Comparison of ENCODE assay signal across 21 cellular contexts in the genomic region with DNA sequence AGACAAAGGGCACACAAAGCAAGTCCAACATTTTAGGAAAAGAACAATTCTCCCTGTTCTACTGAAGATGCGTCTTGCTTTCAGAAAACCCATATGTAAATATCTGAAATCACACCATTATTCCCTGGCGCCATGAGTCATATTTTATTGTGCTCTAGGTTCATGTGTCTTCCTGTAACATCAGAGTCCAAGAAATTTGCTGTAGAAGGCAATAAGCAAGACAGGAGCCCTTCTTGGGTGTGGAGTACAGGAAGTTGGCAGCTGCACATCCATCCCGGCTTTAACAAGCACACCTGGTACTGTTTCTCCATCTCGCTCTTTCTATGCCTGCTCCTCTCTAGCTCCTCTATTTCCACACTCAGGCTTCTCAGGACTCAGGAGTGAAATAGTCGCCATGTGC.
A peak's percentile ranks its signal among the peaks of the same experiment; 100 is the strongest.
DNase-seq lines count a peak whose midpoint lies in the region; ATAC-seq, FAIRE-seq and TF ChIP-seq lines count a peak whose summit lies in the region.
"Had no signal": no experiment of that assay in that cellular context is flagged by ENCODE, and none has a peak within 500 bp of the region (broad histone marks: within the 10 kb centered on the region; RNA-seq: fewer than 3 reads in every experiment).

No MANE protein-coding gene starts in this region.

- H3K27me3 ChIP-seq in foreskin keratinocyte (no peaks in the 10 kb centered on the region), keratinocyte (ENCODE audit: control insufficient read depth, extremely low read depth, insufficient read depth, low read length) (no peaks in the 10 kb centered on the region), PC-3 (ENCODE audit: low read length) (no peaks in the 10 kb centered on the region), sigmoid colon (no peaks in the 10 kb centered on the region)
- H3K27me3 ChIP-seq: BLaER1 had no signal

- CTCF ChIA-PET in PC-3 (lab: Charles Lee) (no interaction called here), HEK293T (lab: Yijun Ruan, JAX) (no interaction called here)

- dilution Hi-C loops in keratinocyte (cut with MboI; ENCODE audit: extremely low pct_ligation_motif_present, low sequenced_read_pairs) = no loop called here

- H3K9me1 ChIP-seq in keratinocyte (ENCODE audit: control insufficient read depth, extremely low read depth, insufficient read depth, low read length) = no peaks in the 10 kb centered on the region

- H3K27ac ChIP-seq in foreskin keratinocyte (no peak overlapping the region), keratinocyte (ENCODE audit: control insufficient read depth, insufficient read depth, low read length) (no peak overlapping the region), PC-3 (ENCODE audit: low read length) (no peak overlapping the region), sigmoid colon (no peak overlapping the region)
- H3K27ac ChIP-seq: BLaER1, GM23248, HL-60 had no signal

- no peaks in the 10 kb centered on the region for H3K9me3 ChIP-seq in keratinocyte (ENCODE audit: control insufficient read depth, low read depth, low read length)
- no peaks in the 10 kb centered on the region for H3K9me3 ChIP-seq in PC-3 (ENCODE audit: low read length)
- H3K9me3 ChIP-seq in sigmoid colon = peaks cover 0 to 3% (median 0%) of the 10 kb centered on the region in 4 donors
- H3K9me3 ChIP-seq: HAP-1 had no signal

- TF ChIP-seq CTCF in foreskin keratinocyte (conservative IDR thresholded peaks at IDR 0.05) (no peak), keratinocyte (optimal IDR thresholded peaks at IDR 0.05 in 1 of 3, IDR thresholded peaks at IDR 0.05 in 1 of 3, conservative IDR thresholded peaks at IDR 0.05 in 1 of 3; ENCODE audit: extremely low read depth in 1 of 3, insufficient read depth in 2 of 3, low read length in 3 of 3) (no peak), PC-3 (conservative IDR thresholded peaks at IDR 0.05; ENCODE audit: low read depth, low read length) (no peak), sigmoid colon (IDR thresholded peaks at IDR 0.05) (no peak)

- no TSS peak for BruUV-seq in PC-3 (replicated peaks; lab: Mats Ljungman, UMichigan)

- no peaks in the 10 kb centered on the region for H3K79me2 ChIP-seq in keratinocyte (ENCODE audit: control insufficient read depth, insufficient read depth, low read length)
- no peaks in the 10 kb centered on the region for H3K79me2 ChIP-seq in PC-3 (ENCODE audit: low read length)

- intact Hi-C loops in PC-3 (cut with micrococcal nuclease) = no loop called here
- intact Hi-C loops in sigmoid colon (cut with DNase I) = no loop called here

- H3K4me3 ChIP-seq in keratinocyte (ENCODE audit: control insufficient read depth in 2 of 3, extremely low read depth in 1 of 3, insufficient read depth in 2 of 3, low read depth in 1 of 3, low read length in 3 of 3) = no peak overlapping the region
- H3K4me3 ChIP-seq in PC-3 (ENCODE audit: low read length) = no peak overlapping the region
- H3K4me3 ChIP-seq in sigmoid colon = no peak overlapping the region
- H3K4me3 ChIP-seq: BLaER1, GM12878, GM23248, HAP-1 had no signal

- DNase-seq in COLO829 (ENCODE audit: low spot score) (peak; percentile 29), M059J (ENCODE audit: low read depth) (peak; percentile 39), foreskin keratinocyte (peak; percentile 46 to 63), keratinocyte (ENCODE audit: low read depth, low spot score) (no peak), PC-3 (no peak), DMS153 treated with DMSO at 0.1 percent for 48 hours (lab: John Stamatoyannopoulos, UW; ENCODE audit: unreplicated experiment) (no peak), sigmoid colon (no peak), HEK293T (ENCODE audit: extremely low spot score) (no peak)
- DNase-seq: 8988T; Calu3; CD4-positive, alpha-beta memory T cell; DMS53; DND-41; EL; GM23248; HFFc6 had no signal

- no peak for TF ChIP-seq EP300 in sigmoid colon (IDR thresholded peaks at IDR 0.05)

- no peaks in the 10 kb centered on the region for H3F3A ChIP-seq in PC-3 (ENCODE audit: low read length, unreplicated experiment)

- no peak for FAIRE-seq in keratinocyte (lab: Jason Lieb, UNC)
- FAIRE-seq: GM12878, HepG2 had no signal

- no peak for TF ChIP-seq POLR2A in sigmoid colon (IDR thresholded peaks at IDR 0.05)

- no peaks in the 10 kb centered on the region for H4K20me1 ChIP-seq in keratinocyte (ENCODE audit: control insufficient read depth, extremely low read depth, insufficient read depth, low read length)
- H4K20me1 ChIP-seq in PC-3 (ENCODE audit: low read length) = no peaks in the 10 kb centered on the region
- H4K20me1 ChIP-seq: BLaER1 had no signal

- peak overlapping the region; percentile 66 for H2AFZ ChIP-seq in keratinocyte (ENCODE audit: control insufficient read depth, low read length)
- H2AFZ ChIP-seq in PC-3 (ENCODE audit: low read length) = no peak overlapping the region
- H2AFZ ChIP-seq: GM23248 had no signal

- H3K4me1 ChIP-seq in foreskin keratinocyte = peaks cover 4% of the 10 kb centered on the region
- H3K4me1 ChIP-seq in keratinocyte (ENCODE audit: control insufficient read depth, extremely low read depth, insufficient read depth, low read length) = no peaks in the 10 kb centered on the region
- no peaks in the 10 kb centered on the region for H3K4me1 ChIP-seq in PC-3 (ENCODE audit: insufficient read depth, low read length)
- H3K4me1 ChIP-seq in sigmoid colon = no peaks in the 10 kb centered on the region
- H3K4me1 ChIP-seq: BLaER1, HAP-1 had no signal

- POLR2A ChIA-PET in PC-3 (lab: Charles Lee; ENCODE audit: unreplicated experiment) (no interaction called here), HEK293T (lab: Yijun Ruan, JAX) (no interaction called here)

- ATAC-seq in foreskin keratinocyte = peak; percentile 84
- ATAC-seq in PC-3 = no peak
- ATAC-seq: GM12878, HepG2 had no signal

- no peaks in the 10 kb centered on the region for H3K9me2 ChIP-seq in PC-3 (replicated peaks; ENCODE audit: low read length)

- 50 to 89% methylated on average over 5 of the region's 5 CpGs for WGBS in sigmoid colon, 2 donors

- H3K9ac ChIP-seq in keratinocyte (ENCODE audit: control insufficient read depth, extremely low read depth, insufficient read depth, low read length) (no peak overlapping the region), PC-3 (ENCODE audit: low read length) (no peak overlapping the region)
- H3K9ac ChIP-seq: BLaER1, GM23248 had no signal

- H3K36me3 ChIP-seq in keratinocyte (ENCODE audit: control insufficient read depth in 2 of 2, extremely low read depth in 1 of 2, insufficient read depth in 2 of 2, low read length in 2 of 2) (no peaks in the 10 kb centered on the region), PC-3 (ENCODE audit: low read depth, low read length) (no peaks in the 10 kb centered on the region), sigmoid colon (no peaks in the 10 kb centered on the region)
- H3K36me3 ChIP-seq: BLaER1, HAP-1 had no signal

- no peak overlapping the region for H3K4me2 ChIP-seq in keratinocyte (ENCODE audit: control insufficient read depth, extremely low read depth, insufficient read depth, low read depth, low read length)
- H3K4me2 ChIP-seq in PC-3 (ENCODE audit: low read length) = no peak overlapping the region
- H3K4me2 ChIP-seq: BLaER1 had no signal

TF ChIP-seq in HEK293T, 16 proteins besides CTCF, POLR2A, EP300 and RAD21:
- TF ChIP-seq CTBP1 (IDR thresholded peaks at IDR 0.05; ENCODE audit: borderline replicate concordance) (no peak), SUZ12 (IDR thresholded peaks at IDR 0.05) (no peak), LEF1 (IDR thresholded peaks at IDR 0.05; ENCODE audit: borderline replicate concordance) (no peak), HDGF (IDR thresholded peaks at IDR 0.05; ENCODE audit: borderline replicate concordance) (no peak), L3MBTL2 (conservative IDR thresholded peaks at IDR 0.05) (no peak), BHLHE40 (IDR thresholded peaks at IDR 0.05; ENCODE audit: borderline replicate concordance) (no peak), TARDBP (IDR thresholded peaks at IDR 0.05) (no peak), ELF4 (IDR thresholded peaks at IDR 0.05) (no peak), FOXM1 (IDR thresholded peaks at IDR 0.05; ENCODE audit: borderline replicate concordance) (no peak), SP1 (IDR thresholded peaks at IDR 0.05) (no peak), ZNF384 (IDR thresholded peaks at IDR 0.05) (no peak), PKNOX1 (IDR thresholded peaks at IDR 0.05) (no peak), NFRKB (IDR thresholded peaks at IDR 0.05) (no peak), FOXA1 (IDR thresholded peaks at IDR 0.05) (no peak), FOXK2 (IDR thresholded peaks at IDR 0.05) (no peak)

Comparison
In these comparisons a context has a peak if more than half of its experiments do, and no peak if none do; other contexts are left out.
1. DNase-seq: peak in COLO829 (single experiment), M059J (single experiment) and foreskin keratinocyte (2 of 2); none in keratinocyte (single experiment), PC-3 (single experiment), DMS153 treated with DMSO at 0.1 percent for 48 hours (single experiment), sigmoid colon (single experiment) and HEK293T (single experiment).